Comparison of ENCODE assay signal across 9 cellular contexts in genomic region chr5:177071671-177072385, GRCh38. TPM values are rescaled to one million over a fixed set of nuclear protein-coding genes. Genes with fewer than 3 reads are reported as not detected.
DNase-seq lines count a peak whose midpoint lies in the region; ATAC-seq, FAIRE-seq and TF ChIP-seq lines count a peak whose summit lies in the region.
"Had no signal": no experiment of that assay in that cellular context is flagged by ENCODE, and none has a peak within 500 bp of the region (broad histone marks: within the 10 kb centered on the region; RNA-seq: fewer than 3 reads in every experiment).

No MANE protein-coding gene starts in this region.

- no peaks in the 10 kb centered on the region for H3K9me3 ChIP-seq in CD8-positive, alpha-beta memory T cell (ENCODE audit: low read length)
- H3K9me3 ChIP-seq in gastroesophageal sphincter: no peaks in the 10 kb centered on the region
- H3K9me3 ChIP-seq in pancreas: no peaks in the 10 kb centered on the region

- no peaks in the 10 kb centered on the region for H3K36me3 ChIP-seq in CD8-positive, alpha-beta memory T cell (ENCODE audit: insufficient read depth, low read length)
- peaks cover 0 to 54% of the 10 kb centered on the region in 2 donors for H3K36me3 ChIP-seq in gastroesophageal sphincter
- no peaks in the 10 kb centered on the region for H3K36me3 ChIP-seq in pancreas

- POLR2A ChIA-PET in CD8-positive, alpha-beta memory T cell (lab: Charles Lee): interaction anchor here (0.6 kb wide), 1 partner anchor 40 kb away, joined by 21 read pairs; no protein-coding TSS in a partner anchor

- peak; percentile 31 to 60 (median 52) for DNase-seq in CD8-positive, alpha-beta memory T cell
- DNase-seq in M059J (ENCODE audit: low read depth) (peak; percentile 81), SHP77 treated with DMSO at 0.1 percent for 48 hours (lab: John Stamatoyannopoulos, UW) (peak; percentile 75), pancreas (peak in 3 of 6 donors; percentile 59 to 79 (median 68)), urothelium cell line (ENCODE audit: low spot score) (peak; percentile 64)
- peak; percentile 8 for DNase-seq in activated effector memory CD4-positive, alpha-beta T cell treated with Interleukin-2 at 50 U/mL for 16 hours

- FAIRE-seq in pancreas (lab: Jason Lieb, UNC): peak; percentile 56
- FAIRE-seq in urothelium cell line (lab: Jason Lieb, UNC): no peak

- H3K9me3 Mint-ChIP-seq in CD8-positive, alpha-beta memory T cell: no peaks in the 10 kb centered on the region

- peak in 3 of 4 experiments; percentile 81 to 87 (median 86) for TF ChIP-seq CTCF in gastroesophageal sphincter (IDR thresholded peaks at IDR 0.05)
- peak; percentile 67 to 93 (median 82) for TF ChIP-seq CTCF in pancreas (IDR thresholded peaks at IDR 0.05)

- peak; percentile 72 for ATAC-seq in GM21381 (IDR thresholded peaks at IDR 0.05; ENCODE audit: unreplicated experiment)
- ATAC-seq in gastroesophageal sphincter: peak; percentile 72
- ATAC-seq in pancreas: peak; percentile 78 to 96 (median 91)

- peaks cover 3 to 5% (median 5%) of the 10 kb centered on the region in 3 donors for H3K4me1 Mint-ChIP-seq in CD8-positive, alpha-beta memory T cell

- no peaks in the 10 kb centered on the region for H3K27me3 ChIP-seq in CD8-positive, alpha-beta memory T cell (ENCODE audit: insufficient read depth, low read length, poor library complexity, severe bottlenecking)
- H3K27me3 ChIP-seq in gastroesophageal sphincter (no peaks in the 10 kb centered on the region), pancreas (no peaks in the 10 kb centered on the region)

- H3K27ac Mint-ChIP-seq in CD8-positive, alpha-beta memory T cell: peak overlapping the region in 1 of 8 donors; percentile 62
- H3K27ac Mint-ChIP-seq: activated naive CD8-positive, alpha-beta T cell had no signal

- CTCF ChIA-PET in CD8-positive, alpha-beta memory T cell (lab: Charles Lee): interaction anchor here (0.7 to 5.0 kb wide), 13 partner anchors 8 to 90 kb away, joined by 3 to 31 read pairs (median 5); partner anchors contain the start of gene FGFR4

- no peak for TF ChIP-seq POLR2A in gastroesophageal sphincter (IDR thresholded peaks at IDR 0.05)

- intact Hi-C loops in pancreas (cut with DNase I): loop anchor here in 2 of 3 donors (5.0 kb wide), 1 partner anchor 40 kb away; no protein-coding TSS in a partner anchor

- no peak overlapping the region for H3K27ac ChIP-seq in CD8-positive, alpha-beta memory T cell (ENCODE audit: low read depth, low read length)
- no peak overlapping the region for H3K27ac ChIP-seq in gastroesophageal sphincter
- no peak overlapping the region for H3K27ac ChIP-seq in pancreas

- peaks cover 0 to 17% (median 11%) of the 10 kb centered on the region in 3 donors for H3K36me3 Mint-ChIP-seq in CD8-positive, alpha-beta memory T cell
- H3K36me3 Mint-ChIP-seq: activated naive CD8-positive, alpha-beta T cell had no signal

- H3K4me3 Mint-ChIP-seq in CD8-positive, alpha-beta memory T cell: peak overlapping the region in 1 of 7 donors; percentile 11
- H3K4me3 Mint-ChIP-seq: activated naive CD8-positive, alpha-beta T cell had no signal

- no peaks in the 10 kb centered on the region for H3K27me3 Mint-ChIP-seq in CD8-positive, alpha-beta memory T cell
- H3K27me3 Mint-ChIP-seq: activated naive CD8-positive, alpha-beta T cell had no signal

- H3K4me1 ChIP-seq in CD8-positive, alpha-beta memory T cell (ENCODE audit: insufficient read depth, low read length): no peaks in the 10 kb centered on the region
- H3K4me1 ChIP-seq in gastroesophageal sphincter (peaks cover 0 to 7% (median 0%) of the 10 kb centered on the region in 3 donors), pancreas (no peaks in the 10 kb centered on the region)

- WGBS in gastroesophageal sphincter (ENCODE audit: low coverage in 1 of 2), 2 donors: 17 to 25% methylated on average over 4 to 6 of the region's 6 CpGs
- WGBS in pancreas, 2 donors: 15 to 18% methylated on average over 5 of the region's 6 CpGs

- TF ChIP-seq EP300 in gastroesophageal sphincter (IDR thresholded peaks at IDR 0.05): no peak

- H3K4me3 ChIP-seq in CD8-positive, alpha-beta memory T cell (ENCODE audit: low read length): no peak overlapping the region
- H3K4me3 ChIP-seq in gastroesophageal sphincter (no peak overlapping the region), pancreas (no peak overlapping the region)

RNA-seq across cellular contexts. Expression of gene FGFR4, which starts 14.9 kb away (rescaled TPM):
- total RNA-seq in CD8-positive, alpha-beta memory T cell: 1 to 10 TPM in 1 of 2 experiments, under 1 TPM in 1; 0.42 to 1.2 TPM
- polyA plus RNA-seq in CD8-positive, alpha-beta memory T cell: 0.29 TPM
- 0.62 TPM in 1 of 2 replicates, not detected in the other for total RNA-seq in M059J (2014; rRNA removed; shearing (Covaris generic))
- 1 to 10 TPM; 3.0 to 7.4 (median 6.6) TPM for total RNA-seq in gastroesophageal sphincter
- 10 to 100 TPM; 23.5 to 43.3 (median 29.7) TPM for total RNA-seq in pancreas
- 100 to 1,000 TPM in 1 of 2 donors, 10 to 100 TPM in 1; 69.6 to 105 TPM for polyA plus RNA-seq in pancreas

RNA-seq across cellular contexts. Expression of gene ZNF346, which starts 49.3 kb away (rescaled TPM):
- total RNA-seq in CD8-positive, alpha-beta memory T cell: 10 to 100 TPM; 19.5 to 22.0 TPM
- polyA plus RNA-seq in CD8-positive, alpha-beta memory T cell: 16.8 TPM
- total RNA-seq in M059J (2014; rRNA removed; shearing (Covaris generic)): 21.3 and 22.8 TPM in 2 replicates
- total RNA-seq in gastroesophageal sphincter: 10 to 100 TPM; 12.9 to 16.9 (median 14.2) TPM
- total RNA-seq in pancreas: 10 to 100 TPM in 1 of 6 donors, 1 to 10 TPM in 5; 6.9 to 10.4 (median 8.6) TPM
- 1 to 10 TPM; 4.5 to 6.6 TPM for polyA plus RNA-seq in pancreas
